ENCODE assay signal across 15 cellular contexts in genomic region chr1:191876631-191877030, GRCh38.
DNase-seq lines count a peak whose midpoint lies in the region; ATAC-seq and TF ChIP-seq lines count a peak whose summit lies in the region.
"Had no signal": no experiment of that assay in that cellular context is flagged by ENCODE, and none has a peak within 500 bp of the region (broad histone marks: within the 10 kb centered on the region; RNA-seq: fewer than 3 reads in every experiment).

No MANE protein-coding gene starts in this region.

- no peak for DNase-seq in activated T-cell treated with anti-CD3 and anti-CD28 coated beads, Interleukin-2, amount 50 U/mL, for 72 hours
- no peak for DNase-seq in activated T-cell treated with anti-CD3 and anti-CD28 coated beads, Interleukin-2, amount 50 U/mL, for 24 hours
- DNase-seq in OCI-M1 (lab: John Stamatoyannopoulos, UW) (peak; percentile 90), PC-9 (no peak)
- DNase-seq: C1 segment of cervical spinal cord; CD4-positive, alpha-beta memory T cell; COR-L47; DND-41; GDM1 had no signal

- H3K27me3 Mint-ChIP-seq in activated T-cell treated with anti-CD3 and anti-CD28 coated beads, Interleukin-2, amount 50 U/mL, for 72 hours (ENCODE audit: low read depth), result no peaks in the 10 kb centered on the region
- H3K27me3 Mint-ChIP-seq in activated T-cell treated with anti-CD3 and anti-CD28 coated beads, Interleukin-2, amount 50 U/mL, for 24 hours, result no peaks in the 10 kb centered on the region
- H3K27me3 Mint-ChIP-seq: B cell; CD4-positive, alpha-beta memory T cell; IgD-negative memory B cell had no signal

- peaks cover 6% of the 10 kb centered on the region for H3K4me1 ChIP-seq in Loucy (ENCODE audit: insufficient read depth, low read length, poor library complexity, severe bottlenecking)
- H3K4me1 ChIP-seq in PC-9 (replicated peaks; ENCODE audit: insufficient read depth), result no peaks in the 10 kb centered on the region
- H3K4me1 ChIP-seq: HAP-1 had no signal

- no peak overlapping the region for H3K4me3 Mint-ChIP-seq in activated T-cell treated with anti-CD3 and anti-CD28 coated beads, Interleukin-2, amount 50 U/mL, for 72 hours
- H3K4me3 Mint-ChIP-seq in activated T-cell treated with anti-CD3 and anti-CD28 coated beads, Interleukin-2, amount 50 U/mL, for 24 hours, result no peak overlapping the region
- H3K4me3 Mint-ChIP-seq: B cell; CD4-positive, alpha-beta memory T cell; IgD-negative memory B cell had no signal

- POLR2A ChIA-PET in PC-9 (lab: Charles Lee; ENCODE audit: unreplicated experiment), result no interaction called here

- H3K4me1 Mint-ChIP-seq in activated T-cell treated with anti-CD3 and anti-CD28 coated beads, Interleukin-2, amount 50 U/mL, for 72 hours (ENCODE audit: low read depth), result no peaks in the 10 kb centered on the region
- no peaks in the 10 kb centered on the region for H3K4me1 Mint-ChIP-seq in activated T-cell treated with anti-CD3 and anti-CD28 coated beads, Interleukin-2, amount 50 U/mL, for 24 hours (ENCODE audit: low read depth)
- H3K4me1 Mint-ChIP-seq: B cell; CD4-positive, alpha-beta memory T cell; IgD-negative memory B cell had no signal

- H3K9me3 Mint-ChIP-seq in activated T-cell treated with anti-CD3 and anti-CD28 coated beads, Interleukin-2, amount 50 U/mL, for 72 hours, result peaks cover 0 to 5% of the 10 kb centered on the region in 2 donors
- no peaks in the 10 kb centered on the region for H3K9me3 Mint-ChIP-seq in activated T-cell treated with anti-CD3 and anti-CD28 coated beads, Interleukin-2, amount 50 U/mL, for 24 hours

- no peaks in the 10 kb centered on the region for H3K9me2 ChIP-seq in Loucy (replicated peaks; ENCODE audit: low read depth, low read length)
- no peaks in the 10 kb centered on the region for H3K9me2 ChIP-seq in neural cell (ENCODE audit: insufficient read depth, low read length)
- no peaks in the 10 kb centered on the region; the same call in 1 of the 2 replicates for H3K9me2 ChIP-seq in PC-9 (ENCODE audit: insufficient read depth)

- TF ChIP-seq CTCF in Loucy (conservative IDR thresholded peaks at IDR 0.05; ENCODE audit: low read length) (no peak), neural cell (IDR thresholded peaks at IDR 0.05; ENCODE audit: poor library complexity, severe bottlenecking) (no peak), PC-9 (conservative IDR thresholded peaks at IDR 0.05) (no peak)

- intact Hi-C loops in PC-9 (cut with micrococcal nuclease; ENCODE audit: unreplicated experiment), result no loop called here

- peak overlapping the region; percentile 42 for H3K27ac Mint-ChIP-seq in activated T-cell treated with anti-CD3 and anti-CD28 coated beads, Interleukin-2, amount 50 U/mL, for 72 hours
- no peak overlapping the region for H3K27ac Mint-ChIP-seq in activated T-cell treated with anti-CD3 and anti-CD28 coated beads, Interleukin-2, amount 50 U/mL, for 24 hours
- H3K27ac Mint-ChIP-seq: B cell; CD4-positive, alpha-beta memory T cell; IgD-negative memory B cell had no signal

- H3K4me2 ChIP-seq in Loucy (ENCODE audit: low read depth, low read length, poor library complexity, severe bottlenecking), result no peak overlapping the region
- no peak overlapping the region for H3K4me2 ChIP-seq in neural cell (ENCODE audit: low read length)
- no peak overlapping the region for H3K4me2 ChIP-seq in PC-9

- H3K27me3 ChIP-seq in Loucy (ENCODE audit: insufficient read depth, low read length, poor library complexity, severe bottlenecking) (no peaks in the 10 kb centered on the region), neural cell (ENCODE audit: insufficient read depth, low read depth, low read length) (no peaks in the 10 kb centered on the region), PC-9 (ENCODE audit: insufficient read depth, low read depth) (no peaks in the 10 kb centered on the region)

- no TSS peak for BruUV-seq in PC-9 (replicated peaks; lab: Mats Ljungman, UMichigan)

- no peaks in the 10 kb centered on the region; the same call in 1 of the 2 replicates for H3K9me3 ChIP-seq in Loucy (ENCODE audit: insufficient read depth, low read depth, low read length)
- no peaks in the 10 kb centered on the region for H3K9me3 ChIP-seq in neural cell (ENCODE audit: low read length)
- H3K9me3 ChIP-seq in PC-9 (ENCODE audit: insufficient read depth, low read depth), result no peaks in the 10 kb centered on the region
- H3K9me3 ChIP-seq: HAP-1 had no signal

- H2AFZ ChIP-seq in Loucy (ENCODE audit: low read length) (peak overlapping the region; percentile 46; the same call in 1 of the 2 replicates), neural cell (ENCODE audit: low read depth, low read length) (no peak overlapping the region), PC-9 (no peak overlapping the region)

- TF ChIP-seq EP300 in neural cell (conservative IDR thresholded peaks at IDR 0.05; ENCODE audit: poor library complexity, severe bottlenecking), result peak; percentile 7

- no peak overlapping the region for H3K4me3 ChIP-seq in Loucy (ENCODE audit: low read length, poor library complexity, severe bottlenecking)
- no peak overlapping the region for H3K4me3 ChIP-seq in neural cell (ENCODE audit: low read length)
- no peak overlapping the region for H3K4me3 ChIP-seq in PC-9
- H3K4me3 ChIP-seq: HAP-1 had no signal

- H3F3A ChIP-seq in Loucy (ENCODE audit: low read depth) (0 out of 2 replicates have a peak, but pooled peaks cover 4% of the 10 kb centered on the region), neural cell (ENCODE audit: insufficient read depth, low read length, poor library complexity, severe bottlenecking) (no peaks in the 10 kb centered on the region), PC-9 (ENCODE audit: insufficient read depth, low read depth) (no peaks in the 10 kb centered on the region)

- no peak for ATAC-seq in activated T-cell treated with anti-CD3 and anti-CD28 coated beads, Interleukin-2, amount 50 U/mL, for 72 hours (replicated peaks in 1 of 2)
- no peak for ATAC-seq in HG02798 (IDR thresholded peaks at IDR 0.05; ENCODE audit: poor library complexity, unreplicated experiment)

- H3K36me3 Mint-ChIP-seq in activated T-cell treated with anti-CD3 and anti-CD28 coated beads, Interleukin-2, amount 50 U/mL, for 72 hours (ENCODE audit: insufficient read depth in 2 of 2), result no peaks in the 10 kb centered on the region
- no peaks in the 10 kb centered on the region for H3K36me3 Mint-ChIP-seq in activated T-cell treated with anti-CD3 and anti-CD28 coated beads, Interleukin-2, amount 50 U/mL, for 24 hours (ENCODE audit: low read depth)
- H3K36me3 Mint-ChIP-seq: CD4-positive, alpha-beta memory T cell; IgD-negative memory B cell had no signal

- H4K20me1 ChIP-seq in Loucy (ENCODE audit: insufficient read depth, low read length, poor library complexity, severe bottlenecking) (no peaks in the 10 kb centered on the region), neural cell (ENCODE audit: insufficient read depth) (no peaks in the 10 kb centered on the region), PC-9 (ENCODE audit: insufficient read depth) (no peaks in the 10 kb centered on the region)

- H3K36me3 ChIP-seq in Loucy (ENCODE audit: insufficient read depth, low read length) (no peaks in the 10 kb centered on the region), neural cell (ENCODE audit: insufficient read depth, low read length) (no peaks in the 10 kb centered on the region), PC-9 (ENCODE audit: low read depth) (no peaks in the 10 kb centered on the region)
- H3K36me3 ChIP-seq: HAP-1 had no signal

- no peak for TF ChIP-seq RAD21 in neural cell (conservative IDR thresholded peaks at IDR 0.05)

- H3K9ac ChIP-seq in Loucy (ENCODE audit: low read depth, low read length, poor library complexity, severe bottlenecking) (no peak overlapping the region), neural cell (ENCODE audit: low read length) (no peak overlapping the region)

- CTCF ChIA-PET in PC-9 (lab: Charles Lee), result no interaction called here

- peak overlapping the region; percentile 13 for H3K27ac ChIP-seq in neural cell (ENCODE audit: low read length)
- no peak overlapping the region for H3K27ac ChIP-seq in PC-9

- no peaks in the 10 kb centered on the region for H3K79me2 ChIP-seq in Loucy (ENCODE audit: insufficient read depth, low read length)
- H3K79me2 ChIP-seq in neural cell (replicated peaks; ENCODE audit: insufficient read depth, low read length), result no peaks in the 10 kb centered on the region
- H3K79me2 ChIP-seq in PC-9 (ENCODE audit: low read depth), result no peaks in the 10 kb centered on the region

TF ChIP-seq in neural cell, 6 proteins besides CTCF, POLR2A, EP300 and RAD21:
- no peak for TF ChIP-seq SMC3 (conservative IDR thresholded peaks at IDR 0.05; ENCODE audit: poor library complexity)
- TF ChIP-seq EZH2 (IDR thresholded peaks at IDR 0.05; ENCODE audit: borderline replicate concordance, insufficient read depth, low read length, poor library complexity, severe bottlenecking), result no peak
- no peak for TF ChIP-seq POLR2AphosphoS5 (IDR thresholded peaks at IDR 0.05)
- TF ChIP-seq, protein P1, sequence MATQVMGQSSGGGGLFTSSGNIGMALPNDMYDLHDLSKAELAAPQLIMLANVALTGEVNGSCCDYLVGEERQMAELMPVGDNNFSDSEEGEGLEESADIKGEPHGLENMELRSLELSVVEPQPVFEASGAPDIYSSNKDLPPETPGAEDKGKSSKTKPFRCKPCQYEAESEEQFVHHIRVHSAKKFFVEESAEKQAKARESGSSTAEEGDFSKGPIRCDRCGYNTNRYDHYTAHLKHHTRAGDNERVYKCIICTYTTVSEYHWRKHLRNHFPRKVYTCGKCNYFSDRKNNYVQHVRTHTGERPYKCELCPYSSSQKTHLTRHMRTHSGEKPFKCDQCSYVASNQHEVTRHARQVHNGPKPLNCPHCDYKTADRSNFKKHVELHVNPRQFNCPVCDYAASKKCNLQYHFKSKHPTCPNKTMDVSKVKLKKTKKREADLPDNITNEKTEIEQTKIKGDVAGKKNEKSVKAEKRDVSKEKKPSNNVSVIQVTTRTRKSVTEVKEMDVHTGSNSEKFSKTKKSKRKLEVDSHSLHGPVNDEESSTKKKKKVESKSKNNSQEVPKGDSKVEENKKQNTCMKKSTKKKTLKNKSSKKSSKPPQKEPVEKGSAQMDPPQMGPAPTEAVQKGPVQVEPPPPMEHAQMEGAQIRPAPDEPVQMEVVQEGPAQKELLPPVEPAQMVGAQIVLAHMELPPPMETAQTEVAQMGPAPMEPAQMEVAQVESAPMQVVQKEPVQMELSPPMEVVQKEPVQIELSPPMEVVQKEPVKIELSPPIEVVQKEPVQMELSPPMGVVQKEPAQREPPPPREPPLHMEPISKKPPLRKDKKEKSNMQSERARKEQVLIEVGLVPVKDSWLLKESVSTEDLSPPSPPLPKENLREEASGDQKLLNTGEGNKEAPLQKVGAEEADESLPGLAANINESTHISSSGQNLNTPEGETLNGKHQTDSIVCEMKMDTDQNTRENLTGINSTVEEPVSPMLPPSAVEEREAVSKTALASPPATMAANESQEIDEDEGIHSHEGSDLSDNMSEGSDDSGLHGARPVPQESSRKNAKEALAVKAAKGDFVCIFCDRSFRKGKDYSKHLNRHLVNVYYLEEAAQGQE (IDR thresholded peaks at IDR 0.05; ENCODE audit: borderline replicate concordance), result no peak
- TF ChIP-seq MXI1 (conservative IDR thresholded peaks at IDR 0.05; ENCODE audit: poor library complexity, severe bottlenecking), result no peak
- no peak for TF ChIP-seq TAF1 (IDR thresholded peaks at IDR 0.05; ENCODE audit: low read depth)
TF ChIP-seq in neural cell: peak in this region for 0.
